In the genomic region with DNA sequence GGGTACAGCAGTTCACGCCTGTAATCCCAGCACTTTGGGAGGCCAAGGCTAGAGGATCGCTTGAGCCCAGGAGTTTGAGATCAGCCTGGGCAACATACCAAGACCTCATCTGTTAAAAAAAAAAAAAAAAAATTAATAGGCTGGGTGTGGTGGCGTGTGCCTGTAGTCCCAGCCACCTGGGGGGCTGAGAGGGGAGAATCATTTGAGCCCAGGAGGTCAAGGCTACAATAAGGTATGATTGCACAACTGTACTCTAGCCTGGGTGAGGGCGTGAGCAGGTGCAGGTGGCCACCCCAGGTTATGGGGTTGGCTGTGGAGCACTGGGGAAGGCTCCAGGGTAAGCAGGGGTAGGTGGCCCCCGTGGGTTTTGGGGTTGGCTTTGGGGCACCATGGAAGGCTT, we compare ENCODE assay signal across 21 cellular contexts.
"Had no signal": no experiment of that assay in that cellular context is flagged by ENCODE, and none has a peak within 500 bp of the region (broad histone marks: within the 10 kb centered on the region; RNA-seq: fewer than 3 reads in every experiment).

No MANE protein-coding gene starts in this region.

- H3K27ac ChIP-seq: ascending aorta, brain microvascular endothelial cell, gastroesophageal sphincter, upper lobe of right lung had no signal

- H3K4me3 ChIP-seq: ascending aorta, gastroesophageal sphincter, thyroid gland had no signal

- H3K27me3 ChIP-seq: ascending aorta, thyroid gland had no signal

- H3K9me3 ChIP-seq: ascending aorta, gastroesophageal sphincter, thyroid gland, upper lobe of right lung had no signal

- DNase-seq: activated CD4-positive, alpha-beta memory T cell treated with anti-CD3 and anti-CD28 coated beads for 36 hours; activated CD4-positive, alpha-beta T cell treated with anti-CD3 and anti-CD28 coated beads for 48 hours; activated CD8-positive, alpha-beta memory T cell treated with anti-CD3 and anti-CD28 coated beads, Interleukin-2, amount 50 U/mL, for 4 hours; activated gamma-delta T cell; activated naive CD4-positive, alpha-beta T cell treated with anti-CD3 and anti-CD28 coated beads, Interleukin-2, amount 10 ng/mL, durations not matched to agents 7 days and 5 days; activated naive CD8-positive, alpha-beta T cell treated with anti-CD3 and anti-CD28 coated beads, Interleukin-2, amount 10 ng/mL, durations not matched to agents 7 days and 5 days; activated T-cell treated with anti-CD3 and anti-CD28 coated beads, Interleukin-2, amount 50 U/mL, for 1 hour; brain microvascular endothelial cell; cortex of kidney; naive thymus-derived CD4-positive, alpha-beta T cell; stimulated activated CD4-positive, alpha-beta T cell treated with anti-CD3 and anti-CD28 coated beads, Interleukin-12 subunit alpha, Interleukin-12 subunit beta, amount 100 ng/mL, for 4 hours; stimulated activated CD4-positive, alpha-beta T cell treated with anti-CD3 and anti-CD28 coated beads, Interleukin-4, amount 100 ng/mL, for 24 hours; stimulated activated naive CD8-positive, alpha-beta T cell treated with anti-CD3 and anti-CD28 coated beads, Interleukin-15, amount 100 ng/mL, for 72 hours; T-helper 9 cell; upper lobe of right lung had no signal

- ATAC-seq: activated CD4-positive, CD25-positive, alpha-beta regulatory T cell treated with anti-CD3 and anti-CD28 coated beads, Interleukin-2, amount 50 U/mL, for 24 hours; gastroesophageal sphincter; naive thymus-derived CD4-positive, alpha-beta T cell; sciatic nerve; stimulated activated effector memory CD8-positive, alpha-beta T cell treated with anti-CD3 and anti-CD28 coated beads, Interleukin-12 subunit alpha, Interleukin-12 subunit beta, amount 100 ng/mL, for 72 hours; stimulated activated naive CD8-positive, alpha-beta T cell treated with anti-CD3 and anti-CD28 coated beads, Interleukin-15, amount 100 ng/mL, for 72 hours had no signal

- H3K36me3 ChIP-seq: ascending aorta, brain microvascular endothelial cell, gastroesophageal sphincter, thyroid gland, upper lobe of right lung had no signal
